ENCODE assay signal across 2 cellular contexts in genomic region chr6:4394786-4395185, GRCh38.
TF ChIP-seq lines count a peak whose summit lies in the region.

No MANE protein-coding gene starts in this region.

TF ChIP-seq in HEK293, 187 proteins besides CTCF, POLR2A, EP300 and RAD21 (continued from another document):
- no peak for TF ChIP-seq PRDM4 (tag by site-specific recombination; IDR thresholded peaks at IDR 0.05)
- TF ChIP-seq OSR2 (tag by site-specific recombination; IDR thresholded peaks at IDR 0.05): peak; percentile 46; the same call in 1 of the 2 replicates
- no peak for TF ChIP-seq ZNF776 (tag by site-specific recombination; IDR thresholded peaks at IDR 0.05; ENCODE audit: borderline replicate concordance)
- no peak for TF ChIP-seq ZNF473 (tag by site-specific recombination; IDR thresholded peaks at IDR 0.05)
- 0 out of 2 replicates have a peak, but pooled peaks have one; percentile 25 for TF ChIP-seq PRDM10 (tag by site-specific recombination; IDR thresholded peaks at IDR 0.05)
- TF ChIP-seq PRDM1 (tag by site-specific recombination; IDR thresholded peaks at IDR 0.05): no peak

TF ChIP-seq in WTC11, 78 proteins besides CTCF, POLR2A, EP300 and RAD21 (continued from another document):
- TF ChIP-seq ARID4B (CRISPR knock-in tag; IDR thresholded peaks at IDR 0.05; ENCODE audit: borderline replicate concordance) (no peak), MAX (CRISPR knock-in tag; IDR thresholded peaks at IDR 0.05) (no peak), JAZF1 (CRISPR knock-in tag; IDR thresholded peaks at IDR 0.05) (no peak), STAT6 (CRISPR knock-in tag; conservative IDR thresholded peaks at IDR 0.05; ENCODE audit: low read depth) (no peak), MXD4 (CRISPR knock-in tag; IDR thresholded peaks at IDR 0.05; ENCODE audit: borderline replicate concordance) (no peak), ZNF416 (CRISPR knock-in tag; IDR thresholded peaks at IDR 0.05) (no peak), SMAD3 (CRISPR knock-in tag; IDR thresholded peaks at IDR 0.05; ENCODE audit: borderline replicate concordance) (no peak), ZNF263 (CRISPR knock-in tag; IDR thresholded peaks at IDR 0.05; ENCODE audit: low read depth) (no peak), OVOL2 (CRISPR knock-in tag; IDR thresholded peaks at IDR 0.05; ENCODE audit: borderline replicate concordance) (no peak), CREM (CRISPR knock-in tag; IDR thresholded peaks at IDR 0.05) (no peak), NR1H2 (CRISPR knock-in tag; IDR thresholded peaks at IDR 0.05) (no peak), CDX4 (CRISPR knock-in tag; IDR thresholded peaks at IDR 0.05; ENCODE audit: borderline replicate concordance) (no peak), GTF2I (CRISPR knock-in tag; conservative IDR thresholded peaks at IDR 0.05) (no peak), ZNF396 (CRISPR knock-in tag; IDR thresholded peaks at IDR 0.05; ENCODE audit: borderline replicate concordance) (no peak), NR2C2 (CRISPR knock-in tag; IDR thresholded peaks at IDR 0.05) (no peak), CBFB (CRISPR knock-in tag; IDR thresholded peaks at IDR 0.05; ENCODE audit: low read depth) (no peak), E2F1 (CRISPR knock-in tag; IDR thresholded peaks at IDR 0.05) (no peak), SP1 (CRISPR knock-in tag; conservative IDR thresholded peaks at IDR 0.05) (no peak), ZNF121 (CRISPR knock-in tag; IDR thresholded peaks at IDR 0.05) (no peak)
